ENCODE assay signal across 2 cellular contexts in the genomic region with DNA sequence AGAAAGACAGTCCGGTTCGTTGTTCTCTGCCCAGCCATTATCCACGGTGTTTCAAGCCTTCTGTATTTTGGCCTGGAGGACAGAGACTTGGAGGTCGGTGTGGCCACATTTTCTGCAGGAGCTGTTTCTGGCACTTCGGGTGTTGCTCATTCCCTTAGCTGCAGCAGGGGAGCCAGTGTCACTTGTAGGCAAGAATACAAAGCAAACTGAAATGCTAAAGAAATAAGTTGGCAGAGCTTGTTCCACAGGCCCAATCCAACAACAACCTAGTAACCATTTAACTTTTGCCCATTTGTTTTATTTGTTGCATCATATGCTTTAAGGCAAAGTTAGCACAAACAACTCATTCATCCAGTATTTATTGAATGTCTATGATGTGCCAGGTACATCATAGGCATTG.
TF ChIP-seq lines count a peak whose summit lies in the region.

No MANE protein-coding gene starts in this region.

TF ChIP-seq in GM23338, 12 proteins besides CTCF, POLR2A, EP300 and RAD21:
- TF ChIP-seq NANOG (IDR thresholded peaks at IDR 0.05; ENCODE audit: borderline replicate concordance) (no peak), EZH2 (IDR thresholded peaks at IDR 0.05; ENCODE audit: low read depth, unreplicated experiment) (no peak)
- TF ChIP-seq, protein P1, sequence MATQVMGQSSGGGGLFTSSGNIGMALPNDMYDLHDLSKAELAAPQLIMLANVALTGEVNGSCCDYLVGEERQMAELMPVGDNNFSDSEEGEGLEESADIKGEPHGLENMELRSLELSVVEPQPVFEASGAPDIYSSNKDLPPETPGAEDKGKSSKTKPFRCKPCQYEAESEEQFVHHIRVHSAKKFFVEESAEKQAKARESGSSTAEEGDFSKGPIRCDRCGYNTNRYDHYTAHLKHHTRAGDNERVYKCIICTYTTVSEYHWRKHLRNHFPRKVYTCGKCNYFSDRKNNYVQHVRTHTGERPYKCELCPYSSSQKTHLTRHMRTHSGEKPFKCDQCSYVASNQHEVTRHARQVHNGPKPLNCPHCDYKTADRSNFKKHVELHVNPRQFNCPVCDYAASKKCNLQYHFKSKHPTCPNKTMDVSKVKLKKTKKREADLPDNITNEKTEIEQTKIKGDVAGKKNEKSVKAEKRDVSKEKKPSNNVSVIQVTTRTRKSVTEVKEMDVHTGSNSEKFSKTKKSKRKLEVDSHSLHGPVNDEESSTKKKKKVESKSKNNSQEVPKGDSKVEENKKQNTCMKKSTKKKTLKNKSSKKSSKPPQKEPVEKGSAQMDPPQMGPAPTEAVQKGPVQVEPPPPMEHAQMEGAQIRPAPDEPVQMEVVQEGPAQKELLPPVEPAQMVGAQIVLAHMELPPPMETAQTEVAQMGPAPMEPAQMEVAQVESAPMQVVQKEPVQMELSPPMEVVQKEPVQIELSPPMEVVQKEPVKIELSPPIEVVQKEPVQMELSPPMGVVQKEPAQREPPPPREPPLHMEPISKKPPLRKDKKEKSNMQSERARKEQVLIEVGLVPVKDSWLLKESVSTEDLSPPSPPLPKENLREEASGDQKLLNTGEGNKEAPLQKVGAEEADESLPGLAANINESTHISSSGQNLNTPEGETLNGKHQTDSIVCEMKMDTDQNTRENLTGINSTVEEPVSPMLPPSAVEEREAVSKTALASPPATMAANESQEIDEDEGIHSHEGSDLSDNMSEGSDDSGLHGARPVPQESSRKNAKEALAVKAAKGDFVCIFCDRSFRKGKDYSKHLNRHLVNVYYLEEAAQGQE (IDR thresholded peaks at IDR 0.05; ENCODE audit: unreplicated experiment) = no peak

TF ChIP-seq in H1, 55 proteins besides CTCF, POLR2A, EP300 and RAD21:
- TF ChIP-seq BRCA1 (IDR thresholded peaks at IDR 0.05; ENCODE audit: low read depth, low read length) (no peak), SIX5 (IDR thresholded peaks at IDR 0.05; ENCODE audit: low read depth, low read length) (no peak), GABPA (IDR thresholded peaks at IDR 0.05; ENCODE audit: borderline replicate concordance, insufficient read depth, low read length) (no peak), PHF8 (conservative IDR thresholded peaks at IDR 0.05; ENCODE audit: low read depth, low read length) (no peak), TBP (IDR thresholded peaks at IDR 0.05; ENCODE audit: low read depth, low read length) (no peak), RFX5 (IDR thresholded peaks at IDR 0.05; ENCODE audit: borderline replicate concordance, low read depth, low read length) (no peak), CEBPB (IDR thresholded peaks at IDR 0.05; ENCODE audit: low read depth, low read length) (no peak), USF2 (IDR thresholded peaks at IDR 0.05; ENCODE audit: low read length) (no peak), CTBP2 (IDR thresholded peaks at IDR 0.05; ENCODE audit: borderline replicate concordance, insufficient read depth, insufficient read length, low read length) (no peak), ASH2L (IDR thresholded peaks at IDR 0.05; ENCODE audit: low read length) (no peak), TCF12 (IDR thresholded peaks at IDR 0.05; ENCODE audit: low read depth, low read length) (no peak), HDAC2 (IDR thresholded peaks at IDR 0.05; ENCODE audit: borderline replicate concordance in 1 of 2, low read depth in 2 of 2, low read length in 2 of 2) (no peak), HDAC6 (IDR thresholded peaks at IDR 0.05; ENCODE audit: low read depth, low read length) (no peak), FOSL1 (IDR thresholded peaks at IDR 0.05; ENCODE audit: insufficient read depth, low read depth, low read length) (no peak), JUN (IDR thresholded peaks at IDR 0.05; ENCODE audit: low read depth, low read length) (no peak), EGR1 (IDR thresholded peaks at IDR 0.05; ENCODE audit: borderline replicate concordance, low read depth, low read length) (no peak), CHD1 (IDR thresholded peaks at IDR 0.05; ENCODE audit: low read depth, low read length) (no peak), BCL11A (IDR thresholded peaks at IDR 0.05; ENCODE audit: low read depth in 2 of 2, low read length in 2 of 2) (no peak), CBX8 (IDR thresholded peaks at IDR 0.05; ENCODE audit: borderline replicate concordance, low read depth, low read length) (no peak)
- TF ChIP-seq, protein P2, sequence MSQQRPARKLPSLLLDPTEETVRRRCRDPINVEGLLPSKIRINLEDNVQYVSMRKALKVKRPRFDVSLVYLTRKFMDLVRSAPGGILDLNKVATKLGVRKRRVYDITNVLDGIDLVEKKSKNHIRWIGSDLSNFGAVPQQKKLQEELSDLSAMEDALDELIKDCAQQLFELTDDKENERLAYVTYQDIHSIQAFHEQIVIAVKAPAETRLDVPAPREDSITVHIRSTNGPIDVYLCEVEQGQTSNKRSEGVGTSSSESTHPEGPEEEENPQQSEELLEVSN (IDR thresholded peaks at IDR 0.05) = no peak
TF ChIP-seq in H1: peak in this region for 0.
